In genomic region chr3:177441813-177442646, GRCh38 we compare ENCODE assay signal across 9 cellular contexts.
A peak's percentile ranks its signal among the peaks of the same experiment; 100 is the strongest.
DNase-seq lines count a peak whose midpoint lies in the region; ATAC-seq, FAIRE-seq and TF ChIP-seq lines count a peak whose summit lies in the region.
"Had no signal": no experiment of that assay in that cellular context is flagged by ENCODE, and none has a peak within 500 bp of the region (broad histone marks: within the 10 kb centered on the region; RNA-seq: fewer than 3 reads in every experiment).

No MANE protein-coding gene starts in this region.

- peak overlapping the region in 1 of 2 donors; percentile 9 for H3K9ac ChIP-seq in colonic mucosa (ENCODE audit: low read depth in 2 of 2, low read length in 2 of 2)

- H3K27ac ChIP-seq in AG04450 (ENCODE audit: low read depth, low read length), result peak overlapping the region; percentile 71
- peak overlapping the region; percentile 39 for H3K27ac ChIP-seq in colonic mucosa
- H3K27ac ChIP-seq: C4-2B had no signal

- no peaks in the 10 kb centered on the region for H3K9me3 ChIP-seq in AG04450 (ENCODE audit: control insufficient read depth, insufficient read depth, low read length)
- no peaks in the 10 kb centered on the region for H3K9me3 ChIP-seq in colonic mucosa

- peak overlapping the region; percentile 55 for H3K4me3 ChIP-seq in AG04450 (ENCODE audit: low read depth, low read length)
- H3K4me3 ChIP-seq in colonic mucosa, result no peak overlapping the region

- intact Hi-C loops in colonic mucosa (cut with DNase I), result no loop called here

- no peak for TF ChIP-seq CTCF in AG04450 (IDR thresholded peaks at IDR 0.05; ENCODE audit: low read depth, low read length)
- no peak for TF ChIP-seq CTCF in colonic mucosa (IDR thresholded peaks at IDR 0.05)

- H3K4me1 ChIP-seq in colonic mucosa, result no peaks in the 10 kb centered on the region

- CTCF ChIA-PET in AG04450 (lab: Charles Lee), result no interaction called here

- H3K27me3 ChIP-seq in AG04450 (ENCODE audit: control insufficient read depth, insufficient read depth, low read length), result no peaks in the 10 kb centered on the region
- H3K27me3 ChIP-seq in colonic mucosa, result no peaks in the 10 kb centered on the region

- POLR2A ChIA-PET in AG04450 (lab: Yijun Ruan, JAX), result interaction anchor here (1.1 kb wide), 1 partner anchor 82 kb away, joined by 3 read pairs; no protein-coding TSS in a partner anchor

- no peaks in the 10 kb centered on the region for H3K36me3 ChIP-seq in colonic mucosa

- no peak for FAIRE-seq in frontal cortex (lab: Jason Lieb, UNC)

- ATAC-seq in GM19395 (IDR thresholded peaks at IDR 0.05; ENCODE audit: unreplicated experiment) (peak; percentile 98), HG03159 (IDR thresholded peaks at IDR 0.05; ENCODE audit: unreplicated experiment) (peak; percentile 98)

- peak; percentile 34 for DNase-seq in AG04450 (ENCODE audit: low read depth, low spot score)
- DNase-seq in colonic mucosa, result no peak
- no peak for DNase-seq in frontal cortex (ENCODE audit: low spot score in 2 of 2)
- DNase-seq in DMS53 (lab: John Stamatoyannopoulos, UW), result no peak
- no peak for DNase-seq in COLO829 (ENCODE audit: low spot score)
- DNase-seq in kidney glomerular epithelial cell (lab: John Stamatoyannopoulos, UW), result no peak
